8 cellular contexts compared by ENCODE assay signal in the genomic region with DNA sequence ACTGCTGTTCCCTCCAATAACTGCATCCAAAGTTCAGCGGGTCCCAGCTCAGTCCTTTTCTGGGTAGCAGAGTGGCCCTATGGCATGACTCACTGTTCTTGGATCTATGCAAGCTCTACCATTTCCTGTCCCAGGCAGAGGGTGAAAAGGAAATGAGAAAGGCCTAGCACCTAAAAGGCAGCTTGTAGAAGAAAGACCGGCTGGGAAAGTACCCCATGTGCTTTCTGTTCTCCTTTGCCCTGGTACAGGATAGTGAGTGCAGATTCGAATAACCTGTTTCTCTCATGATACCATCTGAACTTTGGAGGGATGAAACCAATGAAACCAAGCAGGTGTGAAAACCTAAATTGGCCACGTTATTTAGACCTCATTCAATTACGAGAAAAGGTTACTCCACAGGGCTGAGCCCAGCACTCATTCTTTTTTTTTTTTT. TPM values are rescaled to one million over a fixed set of nuclear protein-coding genes. Genes with fewer than 3 reads are reported as not detected.
A peak's percentile ranks its signal among the peaks of the same experiment; 100 is the strongest.
DNase-seq lines count a peak whose midpoint lies in the region; ATAC-seq and TF ChIP-seq lines count a peak whose summit lies in the region.

No MANE protein-coding gene starts in this region.

- H3K4me1 ChIP-seq in Loucy (ENCODE audit: insufficient read depth, low read length, poor library complexity, severe bottlenecking) (peaks cover 44% of the 10 kb centered on the region), thymus (ENCODE audit: control insufficient read depth, insufficient read depth, low read length) (peaks cover 16% of the 10 kb centered on the region)

- POLR2A ChIA-PET in GM10248 (lab: Yijun Ruan, JAX), result no interaction called here

- no peak for TF ChIP-seq CTCF in GM10248 (IDR thresholded peaks at IDR 0.05; ENCODE audit: control extremely low read depth, extremely low read depth, low read depth, missing control alignments)
- no peak for TF ChIP-seq CTCF in Loucy (conservative IDR thresholded peaks at IDR 0.05; ENCODE audit: low read length)

- no peaks in the 10 kb centered on the region for H3K27me3 ChIP-seq in Loucy (ENCODE audit: insufficient read depth, low read length, poor library complexity, severe bottlenecking)
- H3K27me3 ChIP-seq in thymus (ENCODE audit: control insufficient read depth, insufficient read depth), result no peaks in the 10 kb centered on the region

- H3K9me3 ChIP-seq in Loucy (ENCODE audit: insufficient read depth, low read depth, low read length), result no peaks in the 10 kb centered on the region
- H3K9me3 ChIP-seq in thymus (ENCODE audit: control insufficient read depth), result no peaks in the 10 kb centered on the region

- no peaks in the 10 kb centered on the region for H3K9me2 ChIP-seq in Loucy (replicated peaks; ENCODE audit: low read depth, low read length)

- DNase-seq in GM10248 (ENCODE audit: extremely low spot score) (peak; percentile 87), kidney tubule cell (ENCODE audit: low spot score) (peak; percentile 66), SK-N-DZ (ENCODE audit: low spot score) (no peak), NCI-H1048 (lab: John Stamatoyannopoulos, UW) (no peak)
- DNase-seq in activated CD8-positive, alpha-beta memory T cell treated with anti-CD3 and anti-CD28 coated beads for 1 hour (ENCODE audit: extremely low read depth in 1 of 2, low read depth in 1 of 2), result peak; percentile 25 to 30

- 18% methylated on average over 5 of the region's 5 CpGs for WGBS in thymus

- peak overlapping the region; percentile 47; the same call in 1 of the 2 replicates for H2AFZ ChIP-seq in Loucy (ENCODE audit: low read length)

- H3K4me3 ChIP-seq in Loucy (ENCODE audit: low read length, poor library complexity, severe bottlenecking) (peak overlapping the region; percentile 40), thymus (ENCODE audit: low read length) (no peak overlapping the region)

- peaks cover 12% of the 10 kb centered on the region; the same call in 1 of the 2 replicates for H3K36me3 ChIP-seq in Loucy (ENCODE audit: insufficient read depth, low read length)
- peaks cover 16% of the 10 kb centered on the region for H3K36me3 ChIP-seq in thymus (ENCODE audit: control insufficient read depth, insufficient read depth)

- peak overlapping the region; percentile 76 for H3K27ac ChIP-seq in thymus (ENCODE audit: low read depth)

- peak overlapping the region; percentile 74 for H3K9ac ChIP-seq in Loucy (ENCODE audit: low read depth, low read length, poor library complexity, severe bottlenecking)

- CTCF ChIA-PET in GM10248 (lab: Yijun Ruan, JAX), result interaction anchor here (0.9 to 3.4 kb wide), 9 partner anchors 7 to 117 kb away, joined by 3 to 15 read pairs (median 6); partner anchors contain the start of gene HASPIN

- peaks cover 18% of the 10 kb centered on the region; the same call in 1 of the 2 replicates for H3F3A ChIP-seq in Loucy (ENCODE audit: low read depth)

- peak overlapping the region; percentile 56 for H3K4me2 ChIP-seq in Loucy (ENCODE audit: low read depth, low read length, poor library complexity, severe bottlenecking)

- 0 out of 2 replicates have a peak, but pooled peaks cover 4% of the 10 kb centered on the region for H3K79me2 ChIP-seq in Loucy (ENCODE audit: insufficient read depth, low read length)

- peak; percentile 95 for ATAC-seq in GM21786 (IDR thresholded peaks at IDR 0.05; ENCODE audit: unreplicated experiment)

- no peaks in the 10 kb centered on the region for H4K20me1 ChIP-seq in Loucy (ENCODE audit: insufficient read depth, low read length, poor library complexity, severe bottlenecking)

RNA-seq across cellular contexts. Expression of gene HASPIN, which starts 12.7 kb away (rescaled TPM):
- 2.3 TPM for polyA plus RNA-seq in thymus
- polyA plus RNA-seq in SK-N-DZ (2014; cell fraction: cytosol; rRNA removed), result 15.4 and 20.0 TPM in 2 replicates
- polyA plus RNA-seq in SK-N-DZ (2014; cell fraction: nucleus; rRNA removed), result 5.6 TPM in 2 replicates

RNA-seq across cellular contexts. Expression of gene P2RX5, which starts 15.0 kb away (rescaled TPM):
- 108 TPM for polyA plus RNA-seq in thymus
- polyA plus RNA-seq in SK-N-DZ (2014; cell fraction: cytosol; rRNA removed), result 7.1 and 12.2 TPM in 2 replicates
- 14.6 and 15.2 TPM in 2 replicates for polyA plus RNA-seq in SK-N-DZ (2014; cell fraction: nucleus; rRNA removed)

RNA-seq across cellular contexts. Expression of gene EMC6, which starts 42.4 kb away (rescaled TPM):
- polyA plus RNA-seq in thymus, result 68.7 TPM
- 52.3 and 64.4 TPM in 2 replicates for polyA plus RNA-seq in SK-N-DZ (2014; cell fraction: cytosol; rRNA removed)
- polyA plus RNA-seq in SK-N-DZ (2014; cell fraction: nucleus; rRNA removed), result 29.8 and 34.7 TPM in 2 replicates

RNA-seq across cellular contexts. Expression of gene TAX1BP3, which starts 42.6 kb away (rescaled TPM):
- polyA plus RNA-seq in thymus, result 73.2 TPM
- polyA plus RNA-seq in SK-N-DZ (2014; cell fraction: cytosol; rRNA removed), result 45.7 and 61.2 TPM in 2 replicates
- 27.5 and 33.3 TPM in 2 replicates for polyA plus RNA-seq in SK-N-DZ (2014; cell fraction: nucleus; rRNA removed)

Comparison
In these comparisons a context has a peak if more than half of its experiments do, and no peak if none do; other contexts are left out.
1. DNase-seq: peak in GM10248 (single experiment), activated CD8-positive, alpha-beta memory T cell treated with anti-CD3 and anti-CD28 coated beads for 1 hour (2 of 2) and kidney tubule cell (single experiment); none in SK-N-DZ (single experiment) and NCI-H1048 (single experiment).